In genomic region chr6:106551155-106551554, GRCh38 we compare ENCODE assay signal across 37 cellular contexts.
"Had no signal": no experiment of that assay in that cellular context is flagged by ENCODE, and none has a peak within 500 bp of the region (broad histone marks: within the 10 kb centered on the region; RNA-seq: fewer than 3 reads in every experiment).

No MANE protein-coding gene starts in this region.

- H3K27me3 Mint-ChIP-seq: activated CD4-positive, alpha-beta T cell treated with anti-CD3 and anti-CD28 coated beads, Interleukin-2, amount 10 ng/mL, durations not matched to agents 7 days and 5 days; activated CD8-positive, alpha-beta memory T cell treated with anti-CD3 and anti-CD28 coated beads, Interleukin-2, amount 10 ng/mL, durations not matched to agents 7 days and 5 days; activated naive CD4-positive, alpha-beta T cell treated with anti-CD3 and anti-CD28 coated beads, Interleukin-2, amount 50 U/mL, for 24 hours; effector memory CD8-positive, alpha-beta T cell; stimulated activated naive CD8-positive, alpha-beta T cell treated with anti-CD3 and anti-CD28 coated beads, Interleukin-15, amount 100 ng/mL, for 72 hours; type B pancreatic cell had no signal

- H3K4me3 ChIP-seq: adrenal gland, cardiac muscle cell, coronary artery, dorsolateral prefrontal cortex, gastrocnemius medialis, left ventricle myocardium inferior, lung, mucosa of descending colon, ovary, prostate gland, skin epidermis, vagina had no signal

- H3K9me3 ChIP-seq: adrenal gland, gastrocnemius medialis, left ventricle myocardium inferior, mucosa of descending colon, ovary, prostate gland, vagina had no signal

- ATAC-seq: activated CD8-positive, alpha-beta memory T cell treated with anti-CD3 and anti-CD28 coated beads, Interleukin-2, amount 10 ng/mL, durations not matched to agents 7 days and 5 days; activated CD8-positive, alpha-beta T cell treated with anti-CD3 and anti-CD28 coated beads, Interleukin-2, amount 10 ng/mL, durations not matched to agents 7 days and 5 days; effector memory CD8-positive, alpha-beta T cell; gastrocnemius medialis; mucosa of descending colon; sciatic nerve; stimulated activated effector memory CD8-positive, alpha-beta T cell treated with anti-CD3 and anti-CD28 coated beads, Interleukin-12 subunit alpha, Interleukin-12 subunit beta, amount 100 ng/mL, for 72 hours; stimulated activated naive CD8-positive, alpha-beta T cell treated with anti-CD3 and anti-CD28 coated beads, Interleukin-15, amount 100 ng/mL, for 72 hours had no signal

- H3K36me3 ChIP-seq: adrenal gland, cardiac muscle cell, gastrocnemius medialis, ovary, prostate gland had no signal

- H3K36me3 Mint-ChIP-seq: brain, type B pancreatic cell had no signal

- H3K27ac ChIP-seq: adrenal gland, cardiac muscle cell, coronary artery, dorsolateral prefrontal cortex, gastrocnemius medialis, left ventricle myocardium inferior, ovary, prostate gland, skin epidermis, vagina, VCaP had no signal

- H3K27me3 ChIP-seq: adrenal gland, cardiac muscle cell, dorsolateral prefrontal cortex, gastrocnemius medialis, ovary, vagina had no signal

- FAIRE-seq: islet of Langerhans, TTC549 had no signal

- DNase-seq: activated CD4-positive, alpha-beta T cell treated with anti-CD3 and anti-CD28 coated beads, Interleukin-2, amount 10 ng/mL, durations not matched to agents 7 days and 5 days; activated CD4-positive, CD25-positive, alpha-beta regulatory T cell treated with anti-CD3 and anti-CD28 coated beads, Interleukin-2, amount 50 U/mL, for 72 hours; activated CD8-positive, alpha-beta memory T cell treated with anti-CD3 and anti-CD28 coated beads, Interleukin-2, amount 10 ng/mL, durations not matched to agents 7 days and 5 days; activated CD8-positive, alpha-beta T cell treated with anti-CD3 and anti-CD28 coated beads, Interleukin-2, amount 10 ng/mL, durations not matched to agents 7 days and 5 days; activated T-cell treated with anti-CD3 and anti-CD28 coated beads, Interleukin-2, amount 50 U/mL, for 48 hours; adrenal gland; aorta; dorsolateral prefrontal cortex; effector memory CD8-positive, alpha-beta T cell; erythroblast; gastrocnemius medialis; glutamatergic neuron; left ventricle myocardium inferior; mucosa of descending colon; ovary; retina; stimulated activated CD4-positive, alpha-beta T cell treated with anti-CD3 and anti-CD28 coated beads, Interleukin-12 subunit alpha, Interleukin-12 subunit beta, amount 100 ng/mL, for 4 hours; stimulated activated CD4-positive, alpha-beta T cell treated with anti-CD3 and anti-CD28 coated beads, Interleukin-4, amount 100 ng/mL, for 24 hours; stimulated activated naive CD8-positive, alpha-beta T cell treated with anti-CD3 and anti-CD28 coated beads, Interleukin-15, amount 100 ng/mL, for 72 hours; substantia nigra; T-helper 9 cell had no signal

- H3K9me3 Mint-ChIP-seq: activated naive CD4-positive, alpha-beta T cell treated with anti-CD3 and anti-CD28 coated beads, Interleukin-2, amount 50 U/mL, for 24 hours; effector memory CD8-positive, alpha-beta T cell; nephron; stimulated activated effector memory CD8-positive, alpha-beta T cell treated with anti-CD3 and anti-CD28 coated beads, Interleukin-12 subunit alpha, Interleukin-12 subunit beta, amount 100 ng/mL, for 72 hours had no signal

- H3K27ac Mint-ChIP-seq: activated CD4-positive, alpha-beta T cell treated with anti-CD3 and anti-CD28 coated beads, Interleukin-2, amount 10 ng/mL, durations not matched to agents 7 days and 5 days; activated CD8-positive, alpha-beta memory T cell treated with anti-CD3 and anti-CD28 coated beads, Interleukin-2, amount 10 ng/mL, durations not matched to agents 7 days and 5 days; activated CD8-positive, alpha-beta T cell treated with anti-CD3 and anti-CD28 coated beads, Interleukin-2, amount 10 ng/mL, durations not matched to agents 7 days and 5 days; activated T-helper 2 cell treated with anti-CD3 and anti-CD28 coated beads, Interferon-gamma antibody, Interleukin-2, Interleukin-4, amounts not matched to agents 10 μg/mL and 5 μg/mL and 100 μg/mL, durations not matched to agents 14 hours and 24 hours and 36 hours; brain; nephron; stimulated activated effector memory CD8-positive, alpha-beta T cell treated with anti-CD3 and anti-CD28 coated beads, Interleukin-12 subunit alpha, Interleukin-12 subunit beta, amount 100 ng/mL, for 72 hours; stimulated activated naive CD8-positive, alpha-beta T cell treated with anti-CD3 and anti-CD28 coated beads, Interleukin-15, amount 100 ng/mL, for 72 hours; type B pancreatic cell had no signal

- H3K4me3 Mint-ChIP-seq: activated CD4-positive, alpha-beta T cell treated with anti-CD3 and anti-CD28 coated beads, Interleukin-2, amount 10 ng/mL, durations not matched to agents 7 days and 5 days; activated CD8-positive, alpha-beta memory T cell treated with anti-CD3 and anti-CD28 coated beads, Interleukin-2, amount 10 ng/mL, durations not matched to agents 7 days and 5 days; activated CD8-positive, alpha-beta T cell treated with anti-CD3 and anti-CD28 coated beads, Interleukin-2, amount 10 ng/mL, durations not matched to agents 7 days and 5 days; activated naive CD4-positive, alpha-beta T cell treated with anti-CD3 and anti-CD28 coated beads, Interleukin-2, amount 50 U/mL, for 24 hours; brain; effector memory CD8-positive, alpha-beta T cell; nephron; stimulated activated effector memory CD8-positive, alpha-beta T cell treated with anti-CD3 and anti-CD28 coated beads, Interleukin-12 subunit alpha, Interleukin-12 subunit beta, amount 100 ng/mL, for 72 hours; stimulated activated naive CD8-positive, alpha-beta T cell treated with anti-CD3 and anti-CD28 coated beads, Interleukin-15, amount 100 ng/mL, for 72 hours; type B pancreatic cell had no signal

- H3K4me1 Mint-ChIP-seq: nephron had no signal
